Comparison of ENCODE assay signal across 19 cellular contexts in the genomic region with DNA sequence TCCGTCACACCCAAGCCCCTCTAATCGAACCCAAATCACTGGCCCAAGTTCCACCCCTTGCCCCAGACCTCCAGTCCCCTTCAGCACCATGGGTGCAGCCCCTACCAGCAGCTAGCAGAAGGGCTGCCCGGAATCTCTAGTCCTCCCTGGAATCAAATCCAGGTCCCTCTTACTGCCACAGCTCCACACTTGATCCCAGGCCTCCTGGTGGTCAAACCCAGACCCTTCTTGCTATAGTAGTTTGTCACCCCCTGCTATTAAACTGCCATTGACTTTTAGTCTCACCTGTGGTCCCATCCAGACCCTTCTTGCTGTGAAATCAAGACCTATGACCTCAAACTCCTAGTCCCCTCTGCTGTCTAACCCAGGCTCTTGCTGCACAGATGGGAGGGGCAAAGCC. TPM values are rescaled to one million over a fixed set of nuclear protein-coding genes. Genes with fewer than 3 reads are reported as not detected.
DNase-seq lines count a peak whose midpoint lies in the region; ATAC-seq, FAIRE-seq and TF ChIP-seq lines count a peak whose summit lies in the region.
"Had no signal": no experiment of that assay in that cellular context is flagged by ENCODE, and none has a peak within 500 bp of the region (broad histone marks: within the 10 kb centered on the region; RNA-seq: fewer than 3 reads in every experiment).

No MANE protein-coding gene starts in this region.

- TF ChIP-seq RAD21 in A549 (conservative IDR thresholded peaks at IDR 0.05 in 1 of 2, IDR thresholded peaks at IDR 0.05 in 1 of 2) = no peak

- peak; percentile 27 to 43; a peak in 3 of 6 replicates for ATAC-seq in A549
- ATAC-seq: left ventricle myocardium superior; stimulated activated naive CD8-positive, alpha-beta T cell treated with anti-CD3 and anti-CD28 coated beads, Interleukin-15, Interleukin-2, amounts not matched to agents 100 U/mL and 50 U/mL, for 24 hours; upper lobe of right lung had no signal

- no peak overlapping the region for H2AFZ ChIP-seq in OCI-LY7 (ENCODE audit: low read length)

- H3K9me3 ChIP-seq in A549 (no peaks in the 10 kb centered on the region), OCI-LY7 (ENCODE audit: low read length) (no peaks in the 10 kb centered on the region)
- H3K9me3 ChIP-seq: upper lobe of right lung had no signal

- no peaks in the 10 kb centered on the region for H4K20me1 ChIP-seq in OCI-LY7 (ENCODE audit: insufficient read depth, low read length)

- H3K9me2 ChIP-seq in OCI-LY7 (ENCODE audit: insufficient read depth, low read length) = no peaks in the 10 kb centered on the region

- CTCF ChIA-PET in A549 (lab: Yijun Ruan, JAX) (interaction anchor here (0.8 to 6.2 kb wide), 14 partner anchors 8 to 704 kb away, joined by 3 to 35 read pairs (median 3); a partner anchor contains a TSS), OCI-LY7 (lab: Charles Lee; ENCODE audit: unreplicated experiment) (no interaction called here)

- H3K4me1 ChIP-seq in A549 (no peaks in the 10 kb centered on the region), OCI-LY7 (ENCODE audit: insufficient read depth, low read length, poor library complexity, severe bottlenecking) (no peaks in the 10 kb centered on the region)
- H3K4me1 ChIP-seq: upper lobe of right lung had no signal

- H3K27ac ChIP-seq in A549 = no peak overlapping the region
- no peak overlapping the region for H3K27ac ChIP-seq in OCI-LY7 (ENCODE audit: low read depth, low read length, poor library complexity, severe bottlenecking)
- H3K27ac ChIP-seq: upper lobe of right lung had no signal

- in situ Hi-C loops in G401 (cut with HindIII; ENCODE audit: low sequenced_read_pairs) = no loop called here

- WGBS in A549 (ENCODE audit: missing lambda C conversion rate) = 67% methylated on average over 3 of the region's 3 CpGs

- no peak overlapping the region for H3K4me3 ChIP-seq in A549
- H3K4me3 ChIP-seq in OCI-LY7 (ENCODE audit: low read depth, low read length, poor library complexity, severe bottlenecking) = no peak overlapping the region
- H3K4me3 ChIP-seq in fibroblast of mammary gland (ENCODE audit: control insufficient read depth, low read depth, low read length) = no peak overlapping the region
- H3K4me3 ChIP-seq: upper lobe of right lung had no signal

- BruUV-seq in OCI-LY7 (replicated peaks; lab: Mats Ljungman, UMichigan) = no TSS peak

- no peaks in the 10 kb centered on the region for H3K79me2 ChIP-seq in OCI-LY7 (ENCODE audit: insufficient read depth, low read depth, low read length)

- H3K4me2 ChIP-seq in A549 = no peak overlapping the region
- H3K4me2 ChIP-seq in OCI-LY7 (ENCODE audit: low read length) = no peak overlapping the region

- TF ChIP-seq POLR2A in A549 (IDR thresholded peaks at IDR 0.05; ENCODE audit: low read length) = no peak

- DNase-seq in A549 (ENCODE audit: low read depth in 1 of 2, low spot score in 1 of 2) = peak in 1 of 2 experiments; percentile 68
- DNase-seq in OCI-LY7 (ENCODE audit: low spot score) = no peak
- DNase-seq in fibroblast of mammary gland (ENCODE audit: low read depth) = no peak
- DNase-seq in stimulated activated CD4-positive, alpha-beta T cell treated with anti-CD3 and anti-CD28 coated beads, Interleukin-1b, Interleukin-23, amount 100 ng/mL, for 48 hours = no peak
- DNase-seq in G401 (ENCODE audit: low spot score) = no peak
- no peak for DNase-seq in stimulated activated CD4-positive, alpha-beta T cell treated with anti-CD3 and anti-CD28 coated beads, Interleukin-4, amount 100 ng/mL, for 1 hour
- DNase-seq: activated CD4-positive, alpha-beta T cell treated with anti-CD3 and anti-CD28 coated beads for 4 hours; activated naive CD4-positive, alpha-beta T cell treated with anti-CD3 and anti-CD28 coated beads, Interleukin-2, amount 10 ng/mL, durations not matched to agents 7 days and 5 days; CD8-positive, alpha-beta memory T cell; effector CD8-positive, alpha-beta T cell; EL; foreskin melanocyte; left ventricle myocardium superior; NCI-H1417 treated with DMSO at 0.1 percent for 48 hours; NCI-H2227 treated with DMSO at 0.1 percent for 48 hours; Right ventricle myocardium superior; stimulated activated naive CD8-positive, alpha-beta T cell treated with anti-CD3 and anti-CD28 coated beads, Interleukin-15, Interleukin-2, amounts not matched to agents 100 U/mL and 50 U/mL, for 24 hours; upper lobe of right lung had no signal

- no peak for TF ChIP-seq CTCF in A549 (IDR thresholded peaks at IDR 0.05)
- 0 out of 2 replicates have a peak, but pooled peaks have one; percentile 22 for TF ChIP-seq CTCF in OCI-LY7 (conservative IDR thresholded peaks at IDR 0.05; ENCODE audit: low read length)
- peak; percentile 8 for TF ChIP-seq CTCF in fibroblast of mammary gland (conservative IDR thresholded peaks at IDR 0.05; ENCODE audit: control insufficient read depth, insufficient read depth, low read depth, low read length)

- POLR2A ChIA-PET in A549 (lab: Yijun Ruan, JAX) (interaction anchor here (1.1 to 1.3 kb wide), 2 partner anchors 22 to 45 kb away, joined by 3 to 4 read pairs; a partner anchor contains a TSS), OCI-LY7 (lab: Charles Lee) (no interaction called here)

- no peak for FAIRE-seq in A549 (lab: Jason Lieb, UNC)

- intact Hi-C loops in OCI-LY7 (cut with micrococcal nuclease; ENCODE audit: unreplicated experiment) = no loop called here

- no peak for TF ChIP-seq EP300 in A549 (IDR thresholded peaks at IDR 0.05)

- H3K36me3 ChIP-seq in OCI-LY7 (ENCODE audit: insufficient read depth, low read length) = no peaks in the 10 kb centered on the region

TF ChIP-seq in A549, 52 proteins besides CTCF, POLR2A, EP300 and RAD21:
- TF ChIP-seq NPAS2 (CRISPR knock-in tag; IDR thresholded peaks at IDR 0.05; ENCODE audit: borderline replicate concordance) (no peak), JUN (IDR thresholded peaks at IDR 0.05) (0 out of 5 replicates have a peak, but pooled peaks of 1 of the 2 experiments have one; percentile 15)

RNA-seq across cellular contexts. Expression of a gene that starts 8.7 kb away (rescaled TPM):
- 0.18 and 0.19 TPM in 2 replicates for polyA plus RNA-seq in A549 (2011; rRNA removed)
- polyA plus RNA-seq in A549 (2012; cell fraction: cytosol; rRNA removed) = 0.34 and 0.51 TPM in 2 replicates
- 1.1 TPM in 2 replicates for polyA plus RNA-seq in A549 (2012; cell fraction: nucleus; rRNA removed)
- 0.20 to 0.25 TPM (median 0.24 TPM) in 3 replicates for polyA plus RNA-seq in A549 (2017; fragmentation: RNase III; extraction: RNeasy Plus Mini Kit Qiagen cat#74134 plus additional on column Dnase treatment)
- polyA minus RNA-seq in A549 (2011; rRNA and poly(A)+ RNA removed) = 0.19 and 0.37 TPM in 2 replicates
- not detected in 2 replicates for total RNA-seq in OCI-LY7 (2014; rRNA removed; shearing (Covaris generic))
- total RNA-seq in OCI-LY7 (2022) = not detected in 2 replicates
- total RNA-seq in G401 (2014; rRNA removed; shearing (Covaris generic)) = not detected in 2 replicates
- total RNA-seq: CD8-positive, alpha-beta memory T cell; left ventricle myocardium superior; LHCN-M2; Right ventricle myocardium superior had no signal
- polyA plus RNA-seq: CD8-positive, alpha-beta memory T cell had no signal

RNA-seq across cellular contexts. Expression of a gene that starts 31.9 kb away (rescaled TPM):
- polyA plus RNA-seq in A549 (2011; rRNA removed) (1.5 and 1.6 TPM in 2 replicates), A549 (2017; fragmentation: RNase III; extraction: RNeasy Plus Mini Kit Qiagen cat#74134 plus additional on column Dnase treatment) (1.3 to 1.8 TPM (median 1.8 TPM) in 3 replicates)
- 0.91 and 1.1 TPM in 2 replicates for polyA plus RNA-seq in A549 (2012; cell fraction: cytosol; rRNA removed)
- 1.7 and 1.8 TPM in 2 replicates for polyA plus RNA-seq in A549 (2012; cell fraction: nucleus; rRNA removed)
- polyA minus RNA-seq in A549 (2011; rRNA and poly(A)+ RNA removed) = 0.87 and 1.1 TPM in 2 replicates
- 1.8 and 2.2 TPM in 2 replicates for total RNA-seq in OCI-LY7 (2014; rRNA removed; shearing (Covaris generic))
- total RNA-seq in OCI-LY7 (2022) = 4.0 and 4.9 TPM in 2 replicates
- total RNA-seq in G401 (2014; rRNA removed; shearing (Covaris generic)) = 5.6 and 5.9 TPM in 2 replicates

RNA-seq across cellular contexts. Expression of a gene that starts 32.8 kb away (rescaled TPM):
- polyA plus RNA-seq in A549 (2011; rRNA removed) (290 and 350 TPM in 2 replicates), A549 (2017; fragmentation: RNase III; extraction: RNeasy Plus Mini Kit Qiagen cat#74134 plus additional on column Dnase treatment) (215 to 283 TPM (median 265 TPM) in 3 replicates)
- 322 and 419 TPM in 2 replicates for polyA plus RNA-seq in A549 (2012; cell fraction: cytosol; rRNA removed)
- 632 and 811 TPM in 2 replicates for polyA plus RNA-seq in A549 (2012; cell fraction: nucleus; rRNA removed)
- polyA minus RNA-seq in A549 (2011; rRNA and poly(A)+ RNA removed) = 244 and 264 TPM in 2 replicates
- total RNA-seq in OCI-LY7 (2014; rRNA removed; shearing (Covaris generic)) = 84.0 and 109 TPM in 2 replicates
- total RNA-seq in OCI-LY7 (2022) = 111 and 114 TPM in 2 replicates
- total RNA-seq in G401 (2014; rRNA removed; shearing (Covaris generic)) = 232 and 245 TPM in 2 replicates

RNA-seq across cellular contexts. Expression of a gene that starts 33.1 kb away (rescaled TPM):
- polyA plus RNA-seq in A549 (2011; rRNA removed) (32.8 and 39.8 TPM in 2 replicates), A549 (2017; fragmentation: RNase III; extraction: RNeasy Plus Mini Kit Qiagen cat#74134 plus additional on column Dnase treatment) (22.1 to 25.7 TPM (median 25.2 TPM) in 3 replicates)
- polyA plus RNA-seq in A549 (2012; cell fraction: cytosol; rRNA removed) = 46.5 and 51.8 TPM in 2 replicates
- polyA plus RNA-seq in A549 (2012; cell fraction: nucleus; rRNA removed) = 39.7 and 43.7 TPM in 2 replicates
- polyA minus RNA-seq in A549 (2011; rRNA and poly(A)+ RNA removed) = 57.7 and 65.9 TPM in 2 replicates
- 10.0 and 15.6 TPM in 2 replicates for total RNA-seq in OCI-LY7 (2014; rRNA removed; shearing (Covaris generic))
- total RNA-seq in OCI-LY7 (2022) = 28.9 and 33.8 TPM in 2 replicates
- 7.7 and 22.5 TPM in 2 replicates for total RNA-seq in G401 (2014; rRNA removed; shearing (Covaris generic))

RNA-seq across cellular contexts. Expression of a gene that starts 44.5 kb away (rescaled TPM):
- polyA plus RNA-seq in A549 (2011; rRNA removed) = 10.0 and 10.7 TPM in 2 replicates
- 30.9 and 31.2 TPM in 2 replicates for polyA plus RNA-seq in A549 (2012; cell fraction: cytosol; rRNA removed)
- 21.4 and 24.8 TPM in 2 replicates for polyA plus RNA-seq in A549 (2012; cell fraction: nucleus; rRNA removed)
- polyA plus RNA-seq in A549 (2017; fragmentation: RNase III; extraction: RNeasy Plus Mini Kit Qiagen cat#74134 plus additional on column Dnase treatment) = 12.5 to 14.9 TPM (median 13.6 TPM) in 3 replicates
- 4.6 and 4.7 TPM in 2 replicates for polyA minus RNA-seq in A549 (2011; rRNA and poly(A)+ RNA removed)
- 5.0 and 5.7 TPM in 2 replicates for total RNA-seq in OCI-LY7 (2014; rRNA removed; shearing (Covaris generic))
- total RNA-seq in OCI-LY7 (2022) = 5.5 and 6.1 TPM in 2 replicates
- 24.4 and 42.0 TPM in 2 replicates for total RNA-seq in G401 (2014; rRNA removed; shearing (Covaris generic))
